Comparison of ENCODE assay signal across 13 cellular contexts in genomic region chr17:65270932-65271700, GRCh38.
"Had no signal": no experiment of that assay in that cellular context is flagged by ENCODE, and none has a peak within 500 bp of the region (broad histone marks: within the 10 kb centered on the region; RNA-seq: fewer than 3 reads in every experiment).

No MANE protein-coding gene starts in this region.

- H3K27me3 Mint-ChIP-seq: activated CD4-positive, alpha-beta memory T cell treated with anti-CD3 and anti-CD28 coated beads for 36 hours had no signal

- H3K4me3 ChIP-seq: lung, pancreas, transverse colon had no signal

- H3K4me1 ChIP-seq: pancreas, transverse colon had no signal

- H3K4me1 Mint-ChIP-seq: central memory CD8-positive, alpha-beta T cell; nephron progenitor cell had no signal

- H3K4me3 Mint-ChIP-seq: activated CD4-positive, alpha-beta memory T cell treated with anti-CD3 and anti-CD28 coated beads for 36 hours; activated T-cell treated with anti-CD3 and anti-CD28 coated beads, Interleukin-2, amount 50 U/mL, for 4 hours; central memory CD8-positive, alpha-beta T cell; nephron progenitor cell had no signal

- ATAC-seq: activated T-cell treated with anti-CD3 and anti-CD28 coated beads, Interleukin-2, amount 50 U/mL, for 4 hours; left cardiac atrium; pancreas had no signal

- H3K27ac Mint-ChIP-seq: activated CD4-positive, alpha-beta memory T cell treated with anti-CD3 and anti-CD28 coated beads for 36 hours; nephron progenitor cell had no signal

- DNase-seq: activated CD4-positive, alpha-beta memory T cell treated with anti-CD3 and anti-CD28 coated beads for 36 hours; activated CD4-positive, alpha-beta T cell treated with anti-CD3 and anti-CD28 coated beads for 1 hour; activated T-cell treated with anti-CD3 and anti-CD28 coated beads, Interleukin-2, amount 50 U/mL, for 4 hours; effector memory CD4-positive, alpha-beta T cell; left cardiac atrium; nephron progenitor cell; pancreas; T1000; transverse colon had no signal

- H3K9me3 ChIP-seq: pancreas had no signal

- H3K36me3 ChIP-seq: pancreas, transverse colon had no signal

- FAIRE-seq: astrocyte, pancreas had no signal

- H3K36me3 Mint-ChIP-seq: activated CD4-positive, alpha-beta memory T cell treated with anti-CD3 and anti-CD28 coated beads for 36 hours had no signal

- H3K27me3 ChIP-seq: pancreas, transverse colon had no signal

- H3K27ac ChIP-seq: epithelial cell of prostate, pancreas, transverse colon had no signal

- H3K9me3 Mint-ChIP-seq: central memory CD8-positive, alpha-beta T cell had no signal
